Comparison of ENCODE assay signal across 8 cellular contexts in the genomic region with DNA sequence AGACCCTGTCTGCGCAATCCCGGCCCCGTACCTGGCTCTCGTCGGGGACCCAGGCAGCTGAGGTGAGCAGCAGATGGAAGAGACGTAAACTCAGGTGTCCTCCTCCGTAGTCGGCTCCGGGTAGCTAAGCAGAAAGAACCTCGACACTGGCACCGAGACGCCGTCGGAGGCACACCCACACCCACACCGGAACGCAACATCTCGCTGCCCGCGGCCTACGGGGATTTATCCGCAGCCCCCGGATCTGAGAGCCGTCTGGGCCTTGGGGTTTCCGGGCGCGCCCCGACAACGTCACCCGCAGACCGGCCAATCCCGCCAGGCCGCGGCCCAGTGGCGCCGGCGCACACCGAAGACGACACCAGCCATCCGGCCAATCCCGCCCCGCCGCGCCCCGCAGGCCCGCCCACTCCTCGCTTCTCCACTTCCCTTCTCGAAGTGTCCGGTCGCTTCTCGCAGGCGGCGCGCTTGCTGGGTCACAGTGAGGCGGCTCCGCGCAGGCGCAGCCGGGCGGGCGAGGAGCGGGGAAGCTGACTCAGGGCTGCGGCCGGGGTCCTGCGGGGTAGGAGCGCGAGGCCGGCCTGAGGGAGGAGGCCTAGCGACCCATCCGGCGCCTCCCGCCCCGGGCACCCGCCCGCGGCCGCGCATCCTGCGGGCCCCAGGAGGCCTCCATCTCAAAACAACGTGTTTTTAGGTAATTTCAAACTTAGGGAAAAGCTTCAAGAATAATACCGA. TPM values are rescaled to one million over a fixed set of nuclear protein-coding genes. Genes with fewer than 3 reads are reported as not detected.
DNase-seq lines count a peak whose midpoint lies in the region; ATAC-seq and TF ChIP-seq lines count a peak whose summit lies in the region.

A gene with protein sequence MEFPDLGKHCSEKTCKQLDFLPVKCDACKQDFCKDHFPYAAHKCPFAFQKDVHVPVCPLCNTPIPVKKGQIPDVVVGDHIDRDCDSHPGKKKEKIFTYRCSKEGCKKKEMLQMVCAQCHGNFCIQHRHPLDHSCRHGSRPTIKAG (minus strand): TSS at position 264 of the 732 bp plus-strand sequence. CDS start 1,984 bp downstream, outside the sequence.

- DNase-seq in GM10266 (ENCODE audit: extremely low spot score) (peak; percentile 99), NCI-H1105 (lab: John Stamatoyannopoulos, UW) (peak; percentile 96), SKM-1 (lab: John Stamatoyannopoulos, UW; ENCODE audit: unreplicated experiment) (peak; percentile 87), glomerular endothelial cell (ENCODE audit: extremely low read depth, low read depth, low spot score) (peak; percentile 58), omental fat pad (ENCODE audit: low spot score) (peak; percentile 98)
- DNase-seq in activated naive CD4-positive, alpha-beta T cell treated with anti-CD3 and anti-CD28 coated beads, Interleukin-2, amount 50 U/mL, for 72 hours (ENCODE audit: low spot score in 2 of 2), result peak; percentile 98 to 100

- H3K36me3 Mint-ChIP-seq in activated naive CD4-positive, alpha-beta T cell treated with anti-CD3 and anti-CD28 coated beads, Interleukin-2, amount 50 U/mL, for 72 hours, result peaks cover 6 to 9% of the 10 kb centered on the region in 2 donors

- TF ChIP-seq CTCF in GM10266 (IDR thresholded peaks at IDR 0.05; ENCODE audit: control insufficient read depth, insufficient read depth, low read depth, missing control alignments) (no peak), omental fat pad (IDR thresholded peaks at IDR 0.05) (no peak)

- peak within 1 kb of the TSS; percentile 92 to 97 for H3K27ac Mint-ChIP-seq in activated naive CD4-positive, alpha-beta T cell treated with anti-CD3 and anti-CD28 coated beads, Interleukin-2, amount 50 U/mL, for 72 hours

- peak within 1 kb of the TSS; percentile 99 for H3K27ac ChIP-seq in temporal lobe (ENCODE audit: low read depth, low read length)

- ATAC-seq in HG02623 (IDR thresholded peaks at IDR 0.05; ENCODE audit: unreplicated experiment), result peak; percentile 97
- ATAC-seq in activated naive CD4-positive, alpha-beta T cell treated with anti-CD3 and anti-CD28 coated beads, Interleukin-2, amount 50 U/mL, for 72 hours, result peak; percentile 96 to 98
- ATAC-seq in omental fat pad (ENCODE audit: low FRiP score), result peak; percentile 99

- H3K9me3 Mint-ChIP-seq in activated naive CD4-positive, alpha-beta T cell treated with anti-CD3 and anti-CD28 coated beads, Interleukin-2, amount 50 U/mL, for 72 hours, result no peaks in the 10 kb centered on the region

RNA-seq across cellular contexts. Expression of the gene that starts here (rescaled TPM):
- 10 to 100 TPM; 27.6 to 29.8 TPM for total RNA-seq in activated naive CD4-positive, alpha-beta T cell treated with anti-CD3 and anti-CD28 coated beads, Interleukin-2, amount 50 U/mL, for 72 hours
- total RNA-seq in glomerular endothelial cell (18.1 and 23.5 TPM in 2 replicates), omental fat pad (10 to 100 TPM; 17.3 to 77.5 (median 28.4) TPM), temporal lobe (16.0 TPM)

Comparison
In these comparisons a context has a peak if more than half of its experiments do, and no peak if none do; other contexts are left out.
1. Peak in every context shown above with its lines: DNase-seq, ATAC-seq and H3K27ac ChIP-seq.